ENCODE assay signal across 12 cellular contexts in the genomic region with DNA sequence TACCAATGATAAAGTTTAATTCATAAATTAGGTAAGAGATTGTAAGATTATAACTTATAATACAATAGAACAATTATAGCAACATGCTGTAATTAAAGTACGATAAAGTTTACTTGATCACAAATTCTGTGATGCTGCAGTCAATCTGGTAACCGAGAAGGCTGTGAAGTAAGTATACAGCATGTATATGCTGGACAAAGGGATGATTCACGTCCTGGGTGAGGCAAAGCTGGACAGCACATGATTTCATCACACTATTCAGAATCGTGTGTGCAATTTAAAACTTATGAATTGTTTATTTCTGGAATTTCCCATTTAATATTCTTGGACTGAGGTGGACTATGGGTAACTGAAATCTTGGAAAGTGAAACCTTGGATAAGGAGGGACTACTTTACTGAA.
"Had no signal": no experiment of that assay in that cellular context is flagged by ENCODE, and none has a peak within 500 bp of the region (broad histone marks: within the 10 kb centered on the region; RNA-seq: fewer than 3 reads in every experiment).

No MANE protein-coding gene starts in this region.

- H3K27ac ChIP-seq: hepatocyte had no signal

- H3K27ac Mint-ChIP-seq: activated CD4-positive, alpha-beta memory T cell treated with anti-CD3 and anti-CD28 coated beads for 36 hours; activated naive CD8-positive, alpha-beta T cell treated with anti-CD3 and anti-CD28 coated beads, Interleukin-2, amount 10 ng/mL, durations not matched to agents 7 days and 5 days; activated T-cell treated with anti-CD3 and anti-CD28 coated beads, Interleukin-2, amount 50 U/mL, for 72 hours; effector memory CD8-positive, alpha-beta T cell; T-cell; type B pancreatic cell had no signal

- H3K4me2 ChIP-seq: hepatocyte had no signal

- H3K27me3 ChIP-seq: hepatocyte had no signal

- H3K27me3 Mint-ChIP-seq: activated CD4-positive, alpha-beta memory T cell treated with anti-CD3 and anti-CD28 coated beads for 36 hours; activated naive CD8-positive, alpha-beta T cell treated with anti-CD3 and anti-CD28 coated beads, Interleukin-2, amount 10 ng/mL, durations not matched to agents 7 days and 5 days; effector memory CD8-positive, alpha-beta T cell; T-cell; type B pancreatic cell had no signal

- H3K36me3 Mint-ChIP-seq: activated CD4-positive, alpha-beta memory T cell treated with anti-CD3 and anti-CD28 coated beads for 36 hours; activated naive CD8-positive, alpha-beta T cell treated with anti-CD3 and anti-CD28 coated beads, Interleukin-2, amount 10 ng/mL, durations not matched to agents 7 days and 5 days; T-cell; type B pancreatic cell had no signal

- ATAC-seq: activated T-cell treated with anti-CD3 and anti-CD28 coated beads, Interleukin-2, amount 50 U/mL, for 72 hours; effector memory CD8-positive, alpha-beta T cell; sciatic nerve; T-cell had no signal

- DNase-seq: activated CD4-positive, alpha-beta memory T cell treated with anti-CD3 and anti-CD28 coated beads for 36 hours; activated gamma-delta T cell treated with Interleukin-2 at 50 U/mL for 16 hours; activated naive CD8-positive, alpha-beta T cell treated with anti-CD3 and anti-CD28 coated beads, Interleukin-2, amount 10 ng/mL, durations not matched to agents 7 days and 5 days; activated T-cell treated with anti-CD3 and anti-CD28 coated beads, Interleukin-2, amount 50 U/mL, for 72 hours; effector memory CD8-positive, alpha-beta T cell; stimulated activated CD4-positive, alpha-beta T cell treated with anti-CD3 and anti-CD28 coated beads, Interleukin-12 subunit alpha, Interleukin-12 subunit beta, amount 100 ng/mL, for 4 hours; stimulated activated naive CD4-positive, alpha-beta T cell treated with Interleukin-2 at 50 U/mL for 16 hours; T-cell; T1000 had no signal

- H3K4me3 Mint-ChIP-seq: activated CD4-positive, alpha-beta memory T cell treated with anti-CD3 and anti-CD28 coated beads for 36 hours; activated naive CD8-positive, alpha-beta T cell treated with anti-CD3 and anti-CD28 coated beads, Interleukin-2, amount 10 ng/mL, durations not matched to agents 7 days and 5 days; activated T-cell treated with anti-CD3 and anti-CD28 coated beads, Interleukin-2, amount 50 U/mL, for 72 hours; effector memory CD8-positive, alpha-beta T cell; T-cell; type B pancreatic cell had no signal

- H2AFZ ChIP-seq: hepatocyte had no signal

- H3K4me3 ChIP-seq: hepatocyte had no signal

- H3K4me1 Mint-ChIP-seq: activated naive CD8-positive, alpha-beta T cell treated with anti-CD3 and anti-CD28 coated beads, Interleukin-2, amount 10 ng/mL, durations not matched to agents 7 days and 5 days; T-cell had no signal

- H3K9me3 Mint-ChIP-seq: type B pancreatic cell had no signal

- H3K79me2 ChIP-seq: hepatocyte had no signal
